1 cellular context compared by ENCODE assay signal in genomic region chr12:116492703-116493324, GRCh38.
A peak's percentile ranks its signal among the peaks of the same experiment; 100 is the strongest.
TF ChIP-seq lines count a peak whose summit lies in the region.

No MANE protein-coding gene starts in this region.

TF ChIP-seq in K562, 482 proteins besides CTCF, POLR2A, EP300 and RAD21 (continued from another document and continues in another):
- TF ChIP-seq VEZF1 (CRISPR knock-in tag; IDR thresholded peaks at IDR 0.05) (peak; percentile 49), FOXJ2 (tag; IDR thresholded peaks at IDR 0.05) (peak; percentile 74), IRF9 (tag; IDR thresholded peaks at IDR 0.05) (peak; percentile 70), NCOA2 (IDR thresholded peaks at IDR 0.05; ENCODE audit: partially characterized antibody in 2 of 2) (peak in 1 of 2 experiments; percentile 52), ZEB2 (IDR thresholded peaks at IDR 0.05) (peak; percentile 90), TAL1 (IDR thresholded peaks at IDR 0.05) (peak; percentile 48), SAFB2 (IDR thresholded peaks at IDR 0.05; ENCODE audit: borderline replicate concordance, low read depth, low read length, severe bottlenecking) (no peak), NCOA4 (IDR thresholded peaks at IDR 0.05; ENCODE audit: partially characterized antibody) (no peak), ZNF592 (IDR thresholded peaks at IDR 0.05) (peak; percentile 92), E2F4 (CRISPR knock-in tag; IDR thresholded peaks at IDR 0.05; ENCODE audit: low read depth) (no peak; the same call in 1 of the 2 replicates), MEF2D (tag; conservative IDR thresholded peaks at IDR 0.05; ENCODE audit: low read depth) (peak; percentile 84), BACH1 (tag; IDR thresholded peaks at IDR 0.05) (peak; percentile 100), TRIM28 (IDR thresholded peaks at IDR 0.05) (peak; percentile 96), NR2C2 (CRISPR knock-in tag; IDR thresholded peaks at IDR 0.05) (no peak), NR2C2 (tag; IDR thresholded peaks at IDR 0.05) (peak; percentile 36; the same call in 1 of the 2 replicates), YBX1 (IDR thresholded peaks at IDR 0.05) (no peak), GTF3C2 (IDR thresholded peaks at IDR 0.05; ENCODE audit: borderline replicate concordance, extremely low read depth, insufficient read length) (peak; percentile 69), MEIS2 (IDR thresholded peaks at IDR 0.05; ENCODE audit: partially characterized antibody) (peak; percentile 82), HDAC2 (IDR thresholded peaks at IDR 0.05) (peak; percentile 96), CBX3 (IDR thresholded peaks at IDR 0.05; ENCODE audit: borderline replicate concordance in 1 of 2, low read length in 2 of 2) (peak in 1 of 2 experiments; percentile 91; a peak in 1 of 3 replicates), CREM (IDR thresholded peaks at IDR 0.05; ENCODE audit: low read depth) (peak; percentile 49; the same call in 1 of the 2 replicates), ATF7 (IDR thresholded peaks at IDR 0.05) (peak; percentile 86), HDAC1 (IDR thresholded peaks at IDR 0.05) (peak in 1 of 2 experiments; percentile 93; a peak in 2 of 4 replicates), ZNF121 (CRISPR knock-in tag; conservative IDR thresholded peaks at IDR 0.05) (peak; percentile 100), OTX1 (CRISPR knock-in tag; IDR thresholded peaks at IDR 0.05) (peak; percentile 90), ESRRA (IDR thresholded peaks at IDR 0.05; ENCODE audit: borderline replicate concordance, low read depth) (0 out of 2 replicates have a peak, but pooled peaks have one; percentile 18), HMBOX1 (IDR thresholded peaks at IDR 0.05) (0 out of 2 replicates have a peak, but pooled peaks have one; percentile 21), MXD1 (CRISPR knock-in tag; IDR thresholded peaks at IDR 0.05; ENCODE audit: borderline replicate concordance, poor library complexity, severe bottlenecking) (no peak), NRF1 (conservative IDR thresholded peaks at IDR 0.05 in 1 of 2, IDR thresholded peaks at IDR 0.05 in 1 of 2) (no peak), CXXC5 (CRISPR knock-in tag; IDR thresholded peaks at IDR 0.05) (peak; percentile 48), STAT6 (CRISPR knock-in tag; IDR thresholded peaks at IDR 0.05) (no peak), ZNF316 (IDR thresholded peaks at IDR 0.05) (peak; percentile 100), LARP7 (IDR thresholded peaks at IDR 0.05) (peak; percentile 95), SMAD4 (CRISPR knock-in tag; conservative IDR thresholded peaks at IDR 0.05) (peak; percentile 82), MYBL2 (IDR thresholded peaks at IDR 0.05; ENCODE audit: low read depth) (peak; percentile 38; the same call in 1 of the 2 replicates), MYBL2 (CRISPR knock-in tag; IDR thresholded peaks at IDR 0.05; ENCODE audit: borderline replicate concordance) (no peak), TARDBP (IDR thresholded peaks at IDR 0.05) (peak; percentile 50; the same call in 1 of the 2 replicates), ZNF197 (CRISPR knock-in tag; IDR thresholded peaks at IDR 0.05; ENCODE audit: low read depth) (peak; percentile 72; the same call in 1 of the 2 replicates), U2AF1 (optimal IDR thresholded peaks at IDR 0.05; ENCODE audit: low read depth, low read length) (no peak), SP1 (CRISPR knock-in tag; IDR thresholded peaks at IDR 0.05) (peak; percentile 44; the same call in 1 of the 2 replicates), ZFX (CRISPR knock-in tag; IDR thresholded peaks at IDR 0.05) (peak; percentile 31; the same call in 1 of the 2 replicates), ZBTB26 (CRISPR knock-in tag; IDR thresholded peaks at IDR 0.05) (peak; percentile 76; the same call in 1 of the 2 replicates), ZBTB12 (CRISPR knock-in tag; IDR thresholded peaks at IDR 0.05) (no peak)
